1 cellular context compared by ENCODE assay signal in genomic region chr10:28668363-28669226, GRCh38.
TF ChIP-seq lines count a peak whose summit lies in the region.

No MANE protein-coding gene starts in this region.

TF ChIP-seq in HEK293, 187 proteins besides CTCF, POLR2A, EP300 and RAD21 (continued from another document and continues in another):
- TF ChIP-seq ZNF645 (tag by site-specific recombination; IDR thresholded peaks at IDR 0.05) (no peak), ZNF16 (tag by site-specific recombination; IDR thresholded peaks at IDR 0.05; ENCODE audit: low read depth) (no peak), ZNF140 (tag by site-specific recombination; IDR thresholded peaks at IDR 0.05) (no peak), BCL6B (tag by site-specific recombination; IDR thresholded peaks at IDR 0.05) (no peak), ZNF335 (tag by site-specific recombination; conservative IDR thresholded peaks at IDR 0.05) (peak; percentile 89), ZNF639 (tag by site-specific recombination; IDR thresholded peaks at IDR 0.05) (peak; percentile 36; the same call in 1 of the 2 replicates), ZSCAN5A (tag by site-specific recombination; IDR thresholded peaks at IDR 0.05) (no peak), ZNF623 (tag by site-specific recombination; IDR thresholded peaks at IDR 0.05) (0 out of 2 replicates have a peak, but pooled peaks have one; percentile 17), EGR2 (tag by site-specific recombination; IDR thresholded peaks at IDR 0.05; ENCODE audit: low read depth) (no peak), ZSCAN23 (tag by site-specific recombination; IDR thresholded peaks at IDR 0.05) (0 out of 2 replicates have a peak, but pooled peaks have one; percentile 57), ZNF580 (tag by site-specific recombination; IDR thresholded peaks at IDR 0.05) (peak; percentile 40; the same call in 1 of the 2 replicates), ZEB2 (tag by site-specific recombination; IDR thresholded peaks at IDR 0.05) (peak; percentile 76; the same call in 1 of the 2 replicates), ZBTB7A (tag by site-specific recombination; IDR thresholded peaks at IDR 0.05; ENCODE audit: low read depth) (no peak), ZNF324 (tag by site-specific recombination; IDR thresholded peaks at IDR 0.05) (0 out of 2 replicates have a peak, but pooled peaks have one; percentile 50), ZNF398 (tag by site-specific recombination; IDR thresholded peaks at IDR 0.05) (0 out of 2 replicates have a peak, but pooled peaks have one; percentile 30), ZNF423 (tag by site-specific recombination; IDR thresholded peaks at IDR 0.05) (no peak), ZNF112 (tag by site-specific recombination; IDR thresholded peaks at IDR 0.05) (no peak), ZBTB8A (tag by site-specific recombination; IDR thresholded peaks at IDR 0.05) (peak; percentile 94), ZNF701 (tag by site-specific recombination; IDR thresholded peaks at IDR 0.05) (no peak), ZBTB1 (tag by site-specific recombination; IDR thresholded peaks at IDR 0.05) (no peak), ZNF600 (tag by site-specific recombination; IDR thresholded peaks at IDR 0.05) (no peak), ZNF146 (tag by site-specific recombination; IDR thresholded peaks at IDR 0.05) (no peak), WT1 (tag by site-specific recombination; IDR thresholded peaks at IDR 0.05) (no peak), ZBTB11 (tag by site-specific recombination; conservative IDR thresholded peaks at IDR 0.05; ENCODE audit: low read depth) (no peak; the same call in 1 of the 2 replicates), ZBTB48 (tag by site-specific recombination; IDR thresholded peaks at IDR 0.05) (no peak), ZNF302 (tag by site-specific recombination; IDR thresholded peaks at IDR 0.05; ENCODE audit: low read depth) (no peak), ZNF18 (tag by site-specific recombination; IDR thresholded peaks at IDR 0.05) (0 out of 2 replicates have a peak, but pooled peaks have one; percentile 39), ZNF274 (IDR thresholded peaks at IDR 0.05; ENCODE audit: low read length) (no peak), ZNF274 (tag by site-specific recombination; IDR thresholded peaks at IDR 0.05; ENCODE audit: borderline replicate concordance) (no peak), ZNF76 (tag by site-specific recombination; IDR thresholded peaks at IDR 0.05; ENCODE audit: borderline replicate concordance, low read depth) (no peak; the same call in 1 of the 2 replicates), ZNF488 (tag by site-specific recombination; IDR thresholded peaks at IDR 0.05) (no peak), ZNF621 (tag by site-specific recombination; IDR thresholded peaks at IDR 0.05) (no peak), PRDM6 (tag by site-specific recombination; IDR thresholded peaks at IDR 0.05) (no peak), ZNF776 (tag by site-specific recombination; IDR thresholded peaks at IDR 0.05; ENCODE audit: borderline replicate concordance) (no peak), ZNF19 (tag by site-specific recombination; IDR thresholded peaks at IDR 0.05; ENCODE audit: low read depth) (no peak), ZNF707 (tag by site-specific recombination; IDR thresholded peaks at IDR 0.05) (peak; percentile 70; the same call in 1 of the 2 replicates), ZNF747 (tag by site-specific recombination; IDR thresholded peaks at IDR 0.05) (no peak), ZNF114 (tag by site-specific recombination; IDR thresholded peaks at IDR 0.05) (no peak), ZNF785 (tag by site-specific recombination; IDR thresholded peaks at IDR 0.05) (no peak), ZSCAN30 (tag by site-specific recombination; IDR thresholded peaks at IDR 0.05) (0 out of 2 replicates have a peak, but pooled peaks have one; percentile 25), ZNF704 (tag by site-specific recombination; IDR thresholded peaks at IDR 0.05) (no peak), ZNF341 (tag by site-specific recombination; IDR thresholded peaks at IDR 0.05; ENCODE audit: low read depth) (no peak), ZNF529 (tag by site-specific recombination; IDR thresholded peaks at IDR 0.05; ENCODE audit: insufficient replicate concordance) (no peak), ZNF610 (tag by site-specific recombination; IDR thresholded peaks at IDR 0.05; ENCODE audit: borderline replicate concordance) (peak; percentile 97; the same call in 1 of the 2 replicates), ZBTB17 (tag by site-specific recombination; IDR thresholded peaks at IDR 0.05) (peak; percentile 97), ZNF544 (tag by site-specific recombination; IDR thresholded peaks at IDR 0.05) (no peak), ZNF416 (tag by site-specific recombination; IDR thresholded peaks at IDR 0.05) (no peak), ZNF169 (tag by site-specific recombination; IDR thresholded peaks at IDR 0.05) (no peak), ZNF843 (tag by site-specific recombination; IDR thresholded peaks at IDR 0.05) (peak; percentile 60; the same call in 1 of the 2 replicates), IKZF3 (tag by site-specific recombination; IDR thresholded peaks at IDR 0.05) (peak; percentile 59), ZFP37 (tag by site-specific recombination; IDR thresholded peaks at IDR 0.05) (no peak), REPIN1 (tag by site-specific recombination; IDR thresholded peaks at IDR 0.05; ENCODE audit: low read depth) (no peak), ZNF571 (tag by site-specific recombination; IDR thresholded peaks at IDR 0.05) (no peak)
